ENCODE assay signal across 19 cellular contexts in the genomic region with DNA sequence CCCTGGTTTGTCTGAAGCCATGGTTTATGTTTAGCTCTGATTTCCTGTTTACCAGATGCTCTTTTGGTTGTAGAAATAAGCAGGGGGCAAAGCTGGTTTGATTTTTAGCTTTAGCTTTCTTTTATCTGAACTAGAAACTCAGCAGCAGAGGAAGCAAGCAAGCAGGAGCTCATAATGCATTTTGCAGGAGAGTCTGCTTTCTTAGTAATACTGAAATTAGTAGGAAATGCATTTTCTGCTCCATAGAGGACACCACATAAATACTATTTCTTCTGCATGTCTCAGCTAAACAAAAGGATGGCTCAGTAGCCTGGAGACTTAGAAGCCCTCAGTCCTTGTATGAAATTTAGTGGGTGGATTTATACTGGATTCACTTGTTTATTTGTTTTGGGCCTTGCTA. TPM values are rescaled to one million over a fixed set of nuclear protein-coding genes. Genes with fewer than 3 reads are reported as not detected.
DNase-seq lines count a peak whose midpoint lies in the region; ATAC-seq and TF ChIP-seq lines count a peak whose summit lies in the region.
"Had no signal": no experiment of that assay in that cellular context is flagged by ENCODE, and none has a peak within 500 bp of the region (broad histone marks: within the 10 kb centered on the region; RNA-seq: fewer than 3 reads in every experiment).

No MANE protein-coding gene starts in this region.

- no peak overlapping the region for H3K14ac ChIP-seq in IMR-90 (replicated peaks; ENCODE audit: low read depth, low read length)

- H4K8ac ChIP-seq in IMR-90 (ENCODE audit: low read depth in 2 of 2, low read length in 2 of 2), result no peak overlapping the region

- H3K79me1 ChIP-seq in IMR-90 (ENCODE audit: low read depth in 1 of 2, low read length in 2 of 2), result peaks cover 29 to 70% of the 10 kb centered on the region in 2 experiments

- H3K4me1 Mint-ChIP-seq in activated CD4-positive, alpha-beta T cell treated with anti-CD3 and anti-CD28 coated beads for 36 hours, result peaks cover 81% of the 10 kb centered on the region

- no peak overlapping the region for H3K56ac ChIP-seq in IMR-90 (ENCODE audit: extremely low read depth, insufficient read depth, low read length)

- H3K4me3 ChIP-seq in BLaER1 treated with 17β-estradiol and CSF1 and Interleukin-3, amounts not matched to agents 10 nM and 100 nM, result no peak overlapping the region
- H3K4me3 ChIP-seq in IMR-90 (ENCODE audit: insufficient read depth, low read depth, low read length) (no peak overlapping the region), rectal smooth muscle tissue (ENCODE audit: low read length) (no peak overlapping the region), WERI-Rb-1 (ENCODE audit: low read depth, low read length) (no peak overlapping the region)

- TF ChIP-seq CTCF in IMR-90 (conservative IDR thresholded peaks at IDR 0.05; ENCODE audit: low read depth, low read length) (no peak), WERI-Rb-1 (IDR thresholded peaks at IDR 0.05; ENCODE audit: low read depth, low read length) (no peak)

- in situ Hi-C loops in IMR-90 (cut with MboI; ENCODE audit: low sequenced_read_pairs), result no loop called here

- no peak for TF ChIP-seq RAD21 in IMR-90 (IDR thresholded peaks at IDR 0.05; ENCODE audit: low read length)

- H3K27ac ChIP-seq in BLaER1 treated with 17β-estradiol and CSF1 and Interleukin-3, amounts not matched to agents 10 nM and 100 nM, result peak overlapping the region; percentile 49 to 90 (median 79); a peak in 20 of 22 replicates
- no peak overlapping the region for H3K27ac ChIP-seq in IMR-90 (ENCODE audit: insufficient read depth, low read length)
- H3K27ac ChIP-seq in rectal smooth muscle tissue (ENCODE audit: low read depth, low read length), result no peak overlapping the region
- H3K27ac ChIP-seq in WERI-Rb-1, result no peak overlapping the region
- H3K27ac ChIP-seq: KMS-11 had no signal

- H3K4me2 ChIP-seq in BLaER1 treated with 17β-estradiol and CSF1 and Interleukin-3, amounts not matched to agents 10 nM and 100 nM, result peak overlapping the region in 7 of 11 experiments; percentile 70 to 92 (median 88); a peak in 14 of 22 replicates
- H3K4me2 ChIP-seq in IMR-90 (ENCODE audit: low read depth, low read length), result no peak overlapping the region
- H3K4me2 ChIP-seq: KMS-11 had no signal

- no peak overlapping the region for H3K27ac Mint-ChIP-seq in activated CD4-positive, alpha-beta T cell treated with anti-CD3 and anti-CD28 coated beads for 36 hours

- H4K20me1 ChIP-seq in BLaER1 treated with 17β-estradiol and CSF1 and Interleukin-3, amounts not matched to agents 10 nM and 100 nM, result peaks cover 0 to 17% (median 6%) of the 10 kb centered on the region in 11 experiments; a peak in 8 of 22 replicates
- peaks cover 44% of the 10 kb centered on the region for H4K20me1 ChIP-seq in IMR-90 (ENCODE audit: insufficient read depth, low read length)

- no peak overlapping the region for H3K4me3 Mint-ChIP-seq in activated CD4-positive, alpha-beta T cell treated with anti-CD3 and anti-CD28 coated beads for 36 hours

- H3K4me1 ChIP-seq in BLaER1 treated with 17β-estradiol and CSF1 and Interleukin-3, amounts not matched to agents 10 nM and 100 nM, result peaks cover 11 to 97% (median 60%) of the 10 kb centered on the region in 10 experiments
- H3K4me1 ChIP-seq in IMR-90 (ENCODE audit: control insufficient read depth, insufficient read depth, low read length) (peaks cover 2% of the 10 kb centered on the region; the same call in 1 of the 2 replicates), rectal smooth muscle tissue (ENCODE audit: control insufficient read depth, insufficient read depth, low read length) (no peaks in the 10 kb centered on the region)

- H3K27me3 Mint-ChIP-seq in activated CD4-positive, alpha-beta T cell treated with anti-CD3 and anti-CD28 coated beads for 36 hours, result no peaks in the 10 kb centered on the region

- H3K4ac ChIP-seq in IMR-90 (ENCODE audit: low read depth, low read length), result no peak overlapping the region

- H3K36me3 ChIP-seq in BLaER1 treated with 17β-estradiol and CSF1 and Interleukin-3, amounts not matched to agents 10 nM and 100 nM, result peaks cover 47 to 100% (median 90%) of the 10 kb centered on the region in 11 experiments
- H3K36me3 ChIP-seq in IMR-90 (ENCODE audit: control insufficient read depth, insufficient read depth, low read length) (peaks cover 50% of the 10 kb centered on the region), rectal smooth muscle tissue (ENCODE audit: control insufficient read depth, insufficient read depth, low read length) (peaks cover 27% of the 10 kb centered on the region), WERI-Rb-1 (peaks cover 94% of the 10 kb centered on the region)

- H4K91ac ChIP-seq in IMR-90 (ENCODE audit: insufficient read depth, low read depth, low read length), result no peak overlapping the region

- no TSS peak for BruUV-seq in IMR-90 (replicated peaks; lab: Mats Ljungman, UMichigan)

- no peak for DNase-seq in activated CD4-positive, alpha-beta T cell treated with anti-CD3 and anti-CD28 coated beads for 36 hours
- no peak for DNase-seq in activated CD4-positive, alpha-beta T cell treated with anti-CD3 and anti-CD28 coated beads, Interleukin-2, amount 50 U/mL, for 48 hours
- DNase-seq in IMR-90 (no peak), NCI-H345 (lab: John Stamatoyannopoulos, UW) (no peak), WERI-Rb-1 (no peak)
- DNase-seq: 8988T, DMS79, H7, MV-4-11, NCI-H1694 treated with DMSO at 0.1 percent for 48 hours, NCI-H2107, NCI-H510A treated with DMSO at 0.1 percent for 48 hours, NCI-H774, SHP77 had no signal

- H2BK120ac ChIP-seq in IMR-90 (ENCODE audit: low read depth, low read length), result no peak overlapping the region

- H3K9me1 ChIP-seq in IMR-90 (ENCODE audit: insufficient read depth, low read length), result peaks cover 11% of the 10 kb centered on the region

- intact Hi-C loops in activated CD4-positive, alpha-beta T cell treated with anti-CD3 and anti-CD28 coated beads for 36 hours (cut with DNase I, micrococcal nuclease), result no loop called here
- intact Hi-C loops in IMR-90 (cut with micrococcal nuclease), result no loop called here

- CTCF ChIA-PET in activated CD4-positive, alpha-beta T cell treated with anti-CD3 and anti-CD28 coated beads for 36 hours (lab: Charles Lee), result interaction anchor here (1.1 to 1.5 kb wide), 6 partner anchors 8 to 202 kb away, joined by 3 to 6 read pairs (median 4); no protein-coding TSS in a partner anchor
- CTCF ChIA-PET in IMR-90 (lab: Yijun Ruan, JAX), result interaction anchor here (0.5 to 0.7 kb wide), 3 partner anchors 11 to 200 kb away, joined by 3 to 4 read pairs (median 3); no protein-coding TSS in a partner anchor

- no peak overlapping the region for H2AK5ac ChIP-seq in IMR-90 (ENCODE audit: low read depth, low read length)

- H3K36me3 Mint-ChIP-seq in activated CD4-positive, alpha-beta T cell treated with anti-CD3 and anti-CD28 coated beads for 36 hours (ENCODE audit: low read depth), result peaks cover 57% of the 10 kb centered on the region

- no peaks in the 10 kb centered on the region for H3K27me3 ChIP-seq in BLaER1 treated with 17β-estradiol and CSF1 and Interleukin-3, amounts not matched to agents 10 nM and 100 nM
- no peaks in the 10 kb centered on the region for H3K27me3 ChIP-seq in IMR-90 (ENCODE audit: control insufficient read depth, insufficient read depth, low read length)
- no peaks in the 10 kb centered on the region for H3K27me3 ChIP-seq in rectal smooth muscle tissue (ENCODE audit: control insufficient read depth, insufficient read depth, low read length)
- H3K27me3 ChIP-seq in WERI-Rb-1 (ENCODE audit: insufficient read depth, low read depth, severe bottlenecking), result no peaks in the 10 kb centered on the region

- no peak overlapping the region for H3K18ac ChIP-seq in IMR-90 (ENCODE audit: low read depth, low read length)

- no peak overlapping the region for H2BK20ac ChIP-seq in IMR-90 (ENCODE audit: low read depth, low read length)

- H2BK15ac ChIP-seq in IMR-90 (ENCODE audit: low read depth, low read length), result no peak overlapping the region

- TF ChIP-seq POLR2A in IMR-90 (IDR thresholded peaks at IDR 0.05; ENCODE audit: low read depth, low read length), result no peak

- peak overlapping the region in 8 of 11 experiments; percentile 39 to 78 (median 63); a peak in 14 of 22 replicates for H3K9ac ChIP-seq in BLaER1 treated with 17β-estradiol and CSF1 and Interleukin-3, amounts not matched to agents 10 nM and 100 nM
- H3K9ac ChIP-seq in IMR-90 (ENCODE audit: low read depth, low read length) (no peak overlapping the region), rectal smooth muscle tissue (ENCODE audit: low read length) (peak overlapping the region; percentile 1)
- H3K9ac ChIP-seq: KMS-11 had no signal

- H3K23ac ChIP-seq in IMR-90 (ENCODE audit: low read depth, low read length), result no peak overlapping the region

- POLR2A ChIA-PET in activated CD4-positive, alpha-beta T cell treated with anti-CD3 and anti-CD28 coated beads for 36 hours (lab: Charles Lee), result interaction anchor here (1.2 kb wide), 1 partner anchor 14 kb away, joined by 3 read pairs; no protein-coding TSS in a partner anchor
- POLR2A ChIA-PET in IMR-90 (lab: Charles Lee; ENCODE audit: unreplicated experiment), result no interaction called here

- no peaks in the 10 kb centered on the region for H3K9me3 Mint-ChIP-seq in activated CD4-positive, alpha-beta T cell treated with anti-CD3 and anti-CD28 coated beads for 36 hours (ENCODE audit: low read depth)

- no peak overlapping the region for H2AFZ ChIP-seq in IMR-90 (replicated peaks; ENCODE audit: low read length, poor library complexity)

- no peak overlapping the region for H2BK5ac ChIP-seq in IMR-90 (ENCODE audit: low read depth, low read length, poor library complexity, severe bottlenecking)

- peak; percentile 42 for ATAC-seq in activated CD4-positive, alpha-beta T cell treated with anti-CD3 and anti-CD28 coated beads for 36 hours
- ATAC-seq in IMR-90 (ENCODE audit: low read depth) (peak; percentile 63), HG03135 (IDR thresholded peaks at IDR 0.05; ENCODE audit: unreplicated experiment) (no peak)

- dilution Hi-C loops in IMR-90 (cut with HindIII; ENCODE audit: low sequenced_read_pairs, unreplicated experiment), result no loop called here

- H2AK9ac ChIP-seq in IMR-90 (replicated peaks; ENCODE audit: low read depth, low read length, poor library complexity), result no peak overlapping the region

- H4K5ac ChIP-seq in IMR-90 (ENCODE audit: low read depth, low read length), result no peak overlapping the region

- no peaks in the 10 kb centered on the region for H3K9me3 ChIP-seq in BLaER1 treated with 17β-estradiol and CSF1 and Interleukin-3, amounts not matched to agents 10 nM and 100 nM (replicated peaks in 1 of 11)
- H3K9me3 ChIP-seq in IMR-90 (ENCODE audit: control insufficient read depth, insufficient read depth, low read length) (no peaks in the 10 kb centered on the region), WERI-Rb-1 (ENCODE audit: severe bottlenecking) (no peaks in the 10 kb centered on the region)

RNA-seq across cellular contexts. Expression of gene DGUOK, which starts 23.1 kb away (rescaled TPM):
- 100 to 1,000 TPM in 1 of 2 experiments, 10 to 100 TPM in 1; 97.6 to 119 TPM for total RNA-seq in activated CD4-positive, alpha-beta T cell treated with anti-CD3 and anti-CD28 coated beads for 36 hours
- total RNA-seq in IMR-90 (2012; rRNA removed), result 57.2 and 66.3 TPM in 2 replicates
- polyA plus RNA-seq in IMR-90 (2012; rRNA removed), result 111 and 116 TPM in 2 replicates
- 95.7 and 122 TPM in 2 replicates for polyA plus RNA-seq in IMR-90 (2012; cell fraction: cytosol; rRNA removed)
- polyA plus RNA-seq in IMR-90 (2012; cell fraction: nucleus; rRNA removed; ENCODE audit: low replicate concordance), result 37.3 and 50.6 TPM in 2 replicates

RNA-seq across cellular contexts. Expression of gene TET3, which starts 34.9 kb away (rescaled TPM):
- 10 to 100 TPM; 15.0 to 17.3 TPM for total RNA-seq in activated CD4-positive, alpha-beta T cell treated with anti-CD3 and anti-CD28 coated beads for 36 hours
- total RNA-seq in IMR-90 (2012; rRNA removed), result 1.6 and 1.7 TPM in 2 replicates
- 1.8 TPM in 2 replicates for polyA plus RNA-seq in IMR-90 (2012; rRNA removed)
- 0.75 and 1.2 TPM in 2 replicates for polyA plus RNA-seq in IMR-90 (2012; cell fraction: cytosol; rRNA removed)
- polyA plus RNA-seq in IMR-90 (2012; cell fraction: nucleus; rRNA removed; ENCODE audit: low replicate concordance), result 5.9 and 7.2 TPM in 2 replicates

RNA-seq across cellular contexts. Expression of gene ACTG2, which starts 57.0 kb away (rescaled TPM):
- total RNA-seq in activated CD4-positive, alpha-beta T cell treated with anti-CD3 and anti-CD28 coated beads for 36 hours, result under 1 TPM in 1 of 2 experiments, not detected in 1; 0.14 TPM
- 349 and 523 TPM in 2 replicates for total RNA-seq in IMR-90 (2012; rRNA removed)
- polyA plus RNA-seq in IMR-90 (2012; rRNA removed), result 887 and 899 TPM in 2 replicates
- polyA plus RNA-seq in IMR-90 (2012; cell fraction: cytosol; rRNA removed), result 644 and 1,415 TPM in 2 replicates
- 237 and 431 TPM in 2 replicates for polyA plus RNA-seq in IMR-90 (2012; cell fraction: nucleus; rRNA removed; ENCODE audit: low replicate concordance)
- total RNA-seq: HT-29 had no signal

Comparison
In these comparisons a context has a peak if more than half of its experiments do, and no peak if none do; other contexts are left out.
1. H3K27ac ChIP-seq: peak in BLaER1 treated with 17β-estradiol and CSF1 and Interleukin-3, amounts not matched to agents 10 nM and 100 nM (11 of 11); none in IMR-90 (single experiment), rectal smooth muscle tissue (single experiment) and WERI-Rb-1 (single experiment).
2. RNA of gene ACTG2, which starts 57.0 kb away (total RNA-seq): 349 to 523 TPM in IMR-90; 0.14 TPM in activated CD4-positive, alpha-beta T cell treated with anti-CD3 and anti-CD28 coated beads for 36 hours; every median in the first group is over 100 times any median in the second.